ENCODE assay signal across 2 cellular contexts in genomic region chr5:134559672-134560071, GRCh38.
TF ChIP-seq lines count a peak whose summit lies in the region.

No MANE protein-coding gene starts in this region.

TF ChIP-seq in IMR-90, 13 proteins besides CTCF, POLR2A, EP300 and RAD21:
- TF ChIP-seq MAZ (IDR thresholded peaks at IDR 0.05; ENCODE audit: borderline replicate concordance, low read depth, low read length) (no peak), NFE2L2 (IDR thresholded peaks at IDR 0.05; ENCODE audit: low read depth, low read length) (no peak), RCOR1 (IDR thresholded peaks at IDR 0.05; ENCODE audit: insufficient replicate concordance, low read length) (no peak), SMC3 (IDR thresholded peaks at IDR 0.05; ENCODE audit: low read depth, low read length) (no peak)

TF ChIP-seq in H1, 55 proteins besides CTCF, POLR2A, EP300 and RAD21:
- TF ChIP-seq FOSL1 (IDR thresholded peaks at IDR 0.05; ENCODE audit: insufficient read depth, low read depth, low read length) (no peak), CEBPB (IDR thresholded peaks at IDR 0.05; ENCODE audit: low read depth, low read length) (no peak), GABPA (IDR thresholded peaks at IDR 0.05; ENCODE audit: borderline replicate concordance, insufficient read depth, low read length) (no peak), TBP (IDR thresholded peaks at IDR 0.05; ENCODE audit: low read depth, low read length) (no peak), SP4 (IDR thresholded peaks at IDR 0.05; ENCODE audit: low read length) (no peak), ZNF274 (IDR thresholded peaks at IDR 0.05; ENCODE audit: borderline replicate concordance, extremely low read depth, low read length) (no peak), SP2 (IDR thresholded peaks at IDR 0.05; ENCODE audit: low read length) (no peak), CBX8 (IDR thresholded peaks at IDR 0.05; ENCODE audit: borderline replicate concordance, low read depth, low read length) (no peak), CHD1 (IDR thresholded peaks at IDR 0.05; ENCODE audit: low read depth, low read length) (no peak), RFX5 (IDR thresholded peaks at IDR 0.05; ENCODE audit: borderline replicate concordance, low read depth, low read length) (no peak), POLR2AphosphoS5 (IDR thresholded peaks at IDR 0.05; ENCODE audit: low read depth, low read length) (no peak), MAFK (IDR thresholded peaks at IDR 0.05; ENCODE audit: low read depth, low read length) (no peak), ATF2 (IDR thresholded peaks at IDR 0.05; ENCODE audit: low read length) (no peak), ASH2L (IDR thresholded peaks at IDR 0.05; ENCODE audit: low read length) (no peak), NRF1 (IDR thresholded peaks at IDR 0.05; ENCODE audit: low read depth, low read length) (no peak), TEAD4 (IDR thresholded peaks at IDR 0.05; ENCODE audit: low read depth, low read length) (no peak), KDM5A (IDR thresholded peaks at IDR 0.05; ENCODE audit: low read length) (no peak), ATF3 (IDR thresholded peaks at IDR 0.05; ENCODE audit: insufficient read depth, low read depth, low read length) (no peak), CBX5 (IDR thresholded peaks at IDR 0.05; ENCODE audit: low read depth, low read length) (no peak), SIN3A (conservative IDR thresholded peaks at IDR 0.05 in 1 of 2, IDR thresholded peaks at IDR 0.05 in 1 of 2; ENCODE audit: low read depth in 1 of 2, low read length in 2 of 2) (no peak)
